8 cellular contexts compared by ENCODE assay signal in the genomic region with DNA sequence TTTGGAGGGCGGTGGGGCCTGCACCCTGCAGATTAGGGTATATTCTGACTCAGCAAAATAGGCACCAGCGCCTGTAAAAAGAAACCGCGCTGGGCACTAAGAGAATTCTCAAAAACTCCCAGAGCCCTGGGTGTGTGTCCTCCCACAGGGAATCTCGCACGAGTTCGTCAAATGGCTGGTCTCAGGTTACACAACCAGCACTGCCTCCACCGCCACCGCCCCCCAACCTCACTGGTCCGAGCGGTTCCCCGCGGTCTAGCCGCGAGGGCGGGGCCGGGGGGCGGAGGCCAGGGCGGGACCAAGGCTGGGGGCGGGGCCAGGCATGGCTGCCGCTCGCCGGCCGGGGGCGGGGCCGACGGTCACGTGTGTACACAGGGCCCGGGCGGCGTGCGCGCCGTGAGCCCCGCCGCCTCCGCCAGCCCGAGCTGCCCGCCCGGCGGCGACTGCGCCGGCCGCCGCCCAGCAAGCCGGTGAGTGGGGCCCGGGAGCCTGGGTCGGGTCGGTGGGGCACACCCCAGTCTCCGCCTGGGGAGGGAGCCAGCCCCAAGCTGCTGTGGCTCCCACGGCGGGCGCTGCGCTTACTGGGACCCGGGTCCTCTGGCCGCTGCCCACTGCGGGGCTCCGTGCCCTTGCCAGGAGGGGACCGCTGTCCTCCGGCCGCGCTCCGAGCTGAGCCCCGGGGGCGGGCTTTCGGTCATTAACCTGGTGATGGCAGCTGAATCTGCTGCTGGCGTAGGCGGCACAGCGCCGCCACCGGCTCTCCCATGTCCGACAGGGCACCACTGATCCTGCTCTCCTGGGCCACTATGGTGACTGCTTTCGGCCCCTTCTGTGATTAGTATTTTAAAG. TPM values are rescaled to one million over a fixed set of nuclear protein-coding genes. Genes with fewer than 3 reads are reported as not detected.
DNase-seq lines count a peak whose midpoint lies in the region; ATAC-seq lines count a peak whose summit lies in the region.

A gene with protein sequence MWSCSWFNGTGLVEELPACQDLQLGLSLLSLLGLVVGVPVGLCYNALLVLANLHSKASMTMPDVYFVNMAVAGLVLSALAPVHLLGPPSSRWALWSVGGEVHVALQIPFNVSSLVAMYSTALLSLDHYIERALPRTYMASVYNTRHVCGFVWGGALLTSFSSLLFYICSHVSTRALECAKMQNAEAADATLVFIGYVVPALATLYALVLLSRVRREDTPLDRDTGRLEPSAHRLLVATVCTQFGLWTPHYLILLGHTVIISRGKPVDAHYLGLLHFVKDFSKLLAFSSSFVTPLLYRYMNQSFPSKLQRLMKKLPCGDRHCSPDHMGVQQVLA (plus strand): TSS at position 358 of the 849 bp plus-strand sequence. CDS start 12,970 bp downstream, outside the sequence.

- H4K8ac ChIP-seq in mesenchymal stem cell (ENCODE audit: low read length): peak within 1 kb of the TSS; percentile 20

- peak within 1 kb of the TSS; percentile 2 for H4K91ac ChIP-seq in mesenchymal stem cell (ENCODE audit: low read length)

- H3K23ac ChIP-seq in mesenchymal stem cell (ENCODE audit: low read length in 2 of 2): peak within 1 kb of the TSS in 1 of 2 experiments; percentile 30

- H3K4me1 ChIP-seq in mesenchymal stem cell (ENCODE audit: control insufficient read depth, insufficient read depth, low read depth, low read length): peaks cover 46% of the 10 kb centered on the region

- H2BK120ac ChIP-seq in mesenchymal stem cell (ENCODE audit: low read depth, low read length): peak within 1 kb of the TSS; percentile 6

- peak within 1 kb of the TSS; percentile 86 for H3K9ac ChIP-seq in mesenchymal stem cell (ENCODE audit: low read length)

- 2% methylated on average over 67 of the region's 74 CpGs for WGBS in mesenchymal stem cell

- peak within 1 kb of the TSS; percentile 94 for H3K4me2 ChIP-seq in mesenchymal stem cell (ENCODE audit: low read length, poor library complexity, severe bottlenecking)

- DNase-seq in COLO829 (ENCODE audit: low spot score): peak; percentile 99
- peak; percentile 99 for DNase-seq in HPDE6-E6E7 (ENCODE audit: extremely low spot score)
- DNase-seq in NK-92 (lab: John Stamatoyannopoulos, UW; ENCODE audit: unreplicated experiment): peak; percentile 14
- DNase-seq in activated CD8-positive, alpha-beta memory T cell treated with anti-CD3 and anti-CD28 coated beads for 1 hour (ENCODE audit: extremely low read depth in 1 of 2, low read depth in 1 of 2): peak; percentile 59 to 91
- peak; percentile 83 for DNase-seq in effector CD8-positive, alpha-beta T cell (lab: John Stamatoyannopoulos, UW)
- peak; percentile 96 for DNase-seq in mesenchymal stem cell
- peak; percentile 84 for DNase-seq in stimulated activated CD8-positive, alpha-beta memory T cell treated with anti-CD3 and anti-CD28 coated beads, Interleukin-12 subunit alpha, Interleukin-12 subunit beta, amount 100 ng/mL, for 24 hours (ENCODE audit: extremely low read depth)

- H3K79me1 ChIP-seq in mesenchymal stem cell (replicated peaks; ENCODE audit: low read length, poor library complexity, severe bottlenecking): peaks cover 31% of the 10 kb centered on the region

- H2BK15ac ChIP-seq in mesenchymal stem cell (ENCODE audit: low read depth, poor library complexity, severe bottlenecking): no peak within 1 kb of the TSS

- peak within 1 kb of the TSS; percentile 71 to 84 for H3K4me3 ChIP-seq in mesenchymal stem cell (ENCODE audit: insufficient read depth in 1 of 2, low read depth in 1 of 2, low read length in 2 of 2)

- H3K14ac ChIP-seq in mesenchymal stem cell (ENCODE audit: low read length in 2 of 2): peak within 1 kb of the TSS in 1 of 2 experiments; percentile 95

- H2AFZ ChIP-seq in mesenchymal stem cell (ENCODE audit: low read depth, low read length): peak within 1 kb of the TSS; percentile 5

- H3K18ac ChIP-seq in mesenchymal stem cell (ENCODE audit: low read depth in 1 of 2, low read length in 2 of 2): peak within 1 kb of the TSS in 1 of 2 experiments; percentile 95

- H3K4ac ChIP-seq in mesenchymal stem cell (ENCODE audit: low read depth in 1 of 2, low read length in 2 of 2): peak within 1 kb of the TSS in 1 of 2 experiments; percentile 84

- H2AK5ac ChIP-seq in mesenchymal stem cell (ENCODE audit: low read length, severe bottlenecking): peak within 1 kb of the TSS; percentile 58

- H3K9me3 ChIP-seq in mesenchymal stem cell (ENCODE audit: control insufficient read depth, low read length): no peaks in the 10 kb centered on the region

- H2BK12ac ChIP-seq in mesenchymal stem cell (ENCODE audit: low read length in 2 of 2): peak within 1 kb of the TSS; percentile 69 to 94

- no peak within 1 kb of the TSS for H2BK5ac ChIP-seq in mesenchymal stem cell (ENCODE audit: low read depth, low read length, poor library complexity, severe bottlenecking)

- ATAC-seq in GM19463 (IDR thresholded peaks at IDR 0.05; ENCODE audit: unreplicated experiment): peak; percentile 88

- peaks cover 0 to 4% of the 10 kb centered on the region in 2 experiments for H3K36me3 ChIP-seq in mesenchymal stem cell (ENCODE audit: control insufficient read depth in 1 of 2, insufficient read depth in 2 of 2, low read depth in 1 of 2, low read length in 2 of 2)

- no peaks in the 10 kb centered on the region for H3K27me3 ChIP-seq in mesenchymal stem cell (ENCODE audit: control insufficient read depth in 1 of 2, insufficient read depth in 1 of 2, low read length in 2 of 2)

- peak within 1 kb of the TSS; percentile 82 for H3K27ac ChIP-seq in mesenchymal stem cell (ENCODE audit: low read length, poor library complexity, severe bottlenecking)

RNA-seq across cellular contexts. Expression of the gene that starts here (rescaled TPM):
- polyA plus RNA-seq in mesenchymal stem cell (2013, experiment 1 of 2): 0.36 TPM
- polyA plus RNA-seq in mesenchymal stem cell (2013, experiment 2 of 2): 0.40 TPM

Comparison
In these comparisons a context has a peak if more than half of its experiments do, and no peak if none do; other contexts are left out.
1. Peak in every context shown above with its lines: DNase-seq, ATAC-seq, H3K4me3 ChIP-seq and H3K27ac ChIP-seq.
2. DNase-seq: peak in every context shown above with its lines; median percentile 99 in COLO829; 99 in HPDE6-E6E7; 96 in mesenchymal stem cell; 84 in stimulated activated CD8-positive, alpha-beta memory T cell treated with anti-CD3 and anti-CD28 coated beads, Interleukin-12 subunit alpha, Interleukin-12 subunit beta, amount 100 ng/mL, for 24 hours; 83 in effector CD8-positive, alpha-beta T cell; 75 in activated CD8-positive, alpha-beta memory T cell treated with anti-CD3 and anti-CD28 coated beads for 1 hour; 14 in NK-92.